8 cellular contexts compared by ENCODE assay signal in genomic region chr3:57756528-57757401, GRCh38.
DNase-seq lines count a peak whose midpoint lies in the region; ATAC-seq and TF ChIP-seq lines count a peak whose summit lies in the region.

No MANE protein-coding gene starts in this region.

- DNase-seq in HS-27A (ENCODE audit: low read depth): peak; percentile 39
- no peak for DNase-seq in central memory CD8-positive, alpha-beta T cell (ENCODE audit: low spot score in 2 of 2)
- peak; percentile 46 to 53 for DNase-seq in stimulated activated CD4-positive, alpha-beta T cell treated with anti-CD3 and anti-CD28 coated beads, Interleukin-2, amount 100 ng/mL, for 24 hours
- DNase-seq in COR-L47 (lab: John Stamatoyannopoulos, UW): no peak

- peak overlapping the region; percentile 96 for H3K27ac ChIP-seq in C4-2B
- peak overlapping the region; percentile 66 for H3K27ac ChIP-seq in layer of hippocampus (ENCODE audit: low read depth, low read length)

- peak overlapping the region; percentile 89 for H3K4me3 Mint-ChIP-seq in central memory CD8-positive, alpha-beta T cell

- H3K27me3 Mint-ChIP-seq in central memory CD8-positive, alpha-beta T cell: no peaks in the 10 kb centered on the region

- peak overlapping the region; percentile 84 for H3K27ac Mint-ChIP-seq in central memory CD8-positive, alpha-beta T cell (ENCODE audit: low read depth)

- TF ChIP-seq CTCF in C4-2B (conservative IDR thresholded peaks at IDR 0.05): no peak

- peaks cover 10% of the 10 kb centered on the region for H3K36me3 Mint-ChIP-seq in central memory CD8-positive, alpha-beta T cell (ENCODE audit: insufficient read depth)

- no peaks in the 10 kb centered on the region for H3K9me3 Mint-ChIP-seq in central memory CD8-positive, alpha-beta T cell

- ATAC-seq in GM19468 (IDR thresholded peaks at IDR 0.05; ENCODE audit: extremely low read depth, unreplicated experiment): peak; percentile 7
- peak; percentile 3 to 17 for ATAC-seq in activated CD4-positive, CD25-positive, alpha-beta regulatory T cell treated with anti-CD3 and anti-CD28 coated beads, Interleukin-2, amount 50 U/mL, for 24 hours
- peak; percentile 5 for ATAC-seq in central memory CD8-positive, alpha-beta T cell (replicated peaks; ENCODE audit: extremely low read depth, poor library complexity, severe bottlenecking)

- H3K27me3 ChIP-seq in layer of hippocampus (ENCODE audit: control insufficient read depth, insufficient read depth, low read length): no peaks in the 10 kb centered on the region

- peaks cover 23% of the 10 kb centered on the region for H3K4me1 Mint-ChIP-seq in central memory CD8-positive, alpha-beta T cell

Comparison
In these comparisons a context has a peak if more than half of its experiments do, and no peak if none do; other contexts are left out.
1. DNase-seq: peak in HS-27A (single experiment) and stimulated activated CD4-positive, alpha-beta T cell treated with anti-CD3 and anti-CD28 coated beads, Interleukin-2, amount 100 ng/mL, for 24 hours (2 of 2); none in central memory CD8-positive, alpha-beta T cell (0 of 2) and COR-L47 (single experiment).
2. Peak in every context shown above with its lines, with median percentiles within 50 percentile points of each other: ATAC-seq.